ENCODE assay signal across 14 cellular contexts in genomic region chr2:110872521-110872920, GRCh38.
DNase-seq lines count a peak whose midpoint lies in the region; ATAC-seq and TF ChIP-seq lines count a peak whose summit lies in the region.
"Had no signal": no experiment of that assay in that cellular context is flagged by ENCODE, and none has a peak within 500 bp of the region (broad histone marks: within the 10 kb centered on the region; RNA-seq: fewer than 3 reads in every experiment).

No MANE protein-coding gene starts in this region.

- H3K36me3 ChIP-seq in OCI-LY7 (ENCODE audit: insufficient read depth, low read length) (no peaks in the 10 kb centered on the region), mucosa of descending colon (ENCODE audit: low read depth) (no peaks in the 10 kb centered on the region), tibial artery (no peaks in the 10 kb centered on the region)

- no peaks in the 10 kb centered on the region for H4K20me1 ChIP-seq in OCI-LY7 (ENCODE audit: insufficient read depth, low read length)

- CTCF ChIA-PET in OCI-LY7 (lab: Charles Lee; ENCODE audit: unreplicated experiment): no interaction called here

- intact Hi-C loops in OCI-LY7 (cut with micrococcal nuclease; ENCODE audit: unreplicated experiment) (no loop called here), mucosa of descending colon (cut with DNase I, micrococcal nuclease) (no loop called here), tibial artery (cut with DNase I; ENCODE audit: low total_unique reads) (no loop called here)

- H3K4me1 ChIP-seq in OCI-LY7 (ENCODE audit: insufficient read depth, low read length, poor library complexity, severe bottlenecking) (peaks cover 47% of the 10 kb centered on the region), mucosa of descending colon (ENCODE audit: low read depth) (no peaks in the 10 kb centered on the region), tibial artery (no peaks in the 10 kb centered on the region)

- H3K9me2 ChIP-seq in OCI-LY7 (ENCODE audit: insufficient read depth, low read length): no peaks in the 10 kb centered on the region

- in situ Hi-C loops in KBM-7 (cut with MboI; ENCODE audit: low pct_unique_long_range_greater_than_20kb, low sequenced_read_pairs): no loop called here

- TF ChIP-seq CTCF in OCI-LY7 (conservative IDR thresholded peaks at IDR 0.05; ENCODE audit: low read length) (no peak), mucosa of descending colon (IDR thresholded peaks at IDR 0.05) (no peak), tibial artery (IDR thresholded peaks at IDR 0.05) (no peak)

- H3K27ac ChIP-seq in OCI-LY7 (ENCODE audit: low read depth, low read length, poor library complexity, severe bottlenecking) (no peak overlapping the region), tibial artery (no peak overlapping the region)
- H3K27ac ChIP-seq: 22Rv1, KMS-11, PC-9, SK-N-MC had no signal

- H3K4me3 ChIP-seq in OCI-LY7 (ENCODE audit: low read depth, low read length, poor library complexity, severe bottlenecking) (no peak overlapping the region), mucosa of descending colon (no peak overlapping the region), tibial artery (no peak overlapping the region)
- H3K4me3 ChIP-seq: PC-9, SK-N-MC had no signal

- no TSS peak for BruUV-seq in OCI-LY7 (replicated peaks; lab: Mats Ljungman, UMichigan)

- POLR2A ChIA-PET in OCI-LY7 (lab: Charles Lee): no interaction called here

- ATAC-seq in GM19455 (IDR thresholded peaks at IDR 0.05; ENCODE audit: unreplicated experiment) (peak; percentile 44), mucosa of descending colon (peak; percentile 12)

- peak; percentile 19 for DNase-seq in NCI-H146 (lab: John Stamatoyannopoulos, UW)
- DNase-seq in NCI-H146 treated with DMSO at 0.1 percent for 48 hours (lab: John Stamatoyannopoulos, UW; ENCODE audit: unreplicated experiment): no peak
- DNase-seq in OCI-LY7 (ENCODE audit: low spot score): peak; percentile 30
- DNase-seq in mucosa of descending colon: no peak
- DNase-seq in KBM-7: no peak
- no peak for DNase-seq in ureter (ENCODE audit: low spot score)
- no peak for DNase-seq in tibial artery
- DNase-seq: CD8-positive, alpha-beta memory T cell; NCI-H2029 treated with DMSO at 0.1 percent for 48 hours; PC-9 had no signal

- no peaks in the 10 kb centered on the region for H3K9me3 ChIP-seq in OCI-LY7 (ENCODE audit: low read length)
- H3K9me3 ChIP-seq in mucosa of descending colon: no peaks in the 10 kb centered on the region
- no peaks in the 10 kb centered on the region for H3K9me3 ChIP-seq in tibial artery

- peaks cover 0 to 9% of the 10 kb centered on the region in 2 donors for H3K27me3 ChIP-seq in tibial artery

- H3K79me2 ChIP-seq in OCI-LY7 (ENCODE audit: insufficient read depth, low read depth, low read length): no peaks in the 10 kb centered on the region

- no peak overlapping the region for H3K4me2 ChIP-seq in OCI-LY7 (ENCODE audit: low read length)
- H3K4me2 ChIP-seq: KMS-11, PC-9 had no signal

- no peak overlapping the region for H2AFZ ChIP-seq in OCI-LY7 (ENCODE audit: low read length)
- H2AFZ ChIP-seq: PC-9 had no signal

Comparison
In these comparisons a context has a peak if more than half of its experiments do, and no peak if none do; other contexts are left out.
1. DNase-seq: peak in NCI-H146 (single experiment) and OCI-LY7 (single experiment); none in NCI-H146 treated with DMSO at 0.1 percent for 48 hours (single experiment), mucosa of descending colon (0 of 3), KBM-7 (single experiment), ureter (single experiment) and tibial artery (0 of 2).